19 cellular contexts compared by ENCODE assay signal in genomic region chr3:98555025-98555379, GRCh38. TPM values are rescaled to one million over a fixed set of nuclear protein-coding genes. Genes with fewer than 3 reads are reported as not detected.
DNase-seq lines count a peak whose midpoint lies in the region; ATAC-seq lines count a peak whose summit lies in the region.
"Had no signal": no experiment of that assay in that cellular context is flagged by ENCODE, and none has a peak within 500 bp of the region (broad histone marks: within the 10 kb centered on the region; RNA-seq: fewer than 3 reads in every experiment).

No MANE protein-coding gene starts in this region.

- peak overlapping the region in 2 of 4 donors; percentile 12 to 67 for H3K4me3 Mint-ChIP-seq in CD4-positive, CD25-positive, alpha-beta regulatory T cell
- H3K4me3 Mint-ChIP-seq: neural crest cell had no signal

- no peaks in the 10 kb centered on the region for H3K9me3 ChIP-seq in CD4-positive, CD25-positive, alpha-beta regulatory T cell (ENCODE audit: control insufficient read depth in 2 of 2, low read length in 2 of 2)
- no peaks in the 10 kb centered on the region for H3K9me3 ChIP-seq in SJSA1 (replicated peaks)
- H3K9me3 ChIP-seq: SJCRH30 had no signal

- H3K27ac Mint-ChIP-seq in CD4-positive, CD25-positive, alpha-beta regulatory T cell: peak overlapping the region; percentile 32 to 86 (median 79)

- H3K36me3 ChIP-seq in CD4-positive, CD25-positive, alpha-beta regulatory T cell (ENCODE audit: control insufficient read depth, insufficient read depth, low read length): no peaks in the 10 kb centered on the region
- H3K36me3 ChIP-seq in SJSA1: no peaks in the 10 kb centered on the region
- H3K36me3 ChIP-seq: SJCRH30 had no signal

- no peak for DNase-seq in CD4-positive, CD25-positive, alpha-beta regulatory T cell
- no peak for DNase-seq in SJSA1 (ENCODE audit: low read depth in 1 of 2, low spot score in 2 of 2)
- peak; percentile 37 for DNase-seq in astrocyte of the hippocampus (ENCODE audit: low read depth, low spot score)
- no peak for DNase-seq in activated effector memory CD4-positive, alpha-beta T cell treated with Interleukin-2 at 50 U/mL for 16 hours
- DNase-seq in posterior cingulate gyrus: no peak
- DNase-seq: activated CD8-positive, alpha-beta memory T cell treated with anti-CD3 and anti-CD28 coated beads for 24 hours; caudate nucleus; effector CD8-positive, alpha-beta T cell; GDM1; NCI-H187; NCI-H446 treated with DMSO at 0.1 percent for 48 hours; SJCRH30; stimulated activated CD4-positive, alpha-beta T cell treated with anti-CD3 and anti-CD28 coated beads, Interleukin-15, amount 100 ng/mL, for 24 hours had no signal

- peaks cover 45 to 50% (median 48%) of the 10 kb centered on the region in 4 donors for H3K4me1 Mint-ChIP-seq in CD4-positive, CD25-positive, alpha-beta regulatory T cell
- H3K4me1 Mint-ChIP-seq: neural crest cell had no signal

- H3K27ac ChIP-seq in CD4-positive, CD25-positive, alpha-beta regulatory T cell (ENCODE audit: insufficient read depth, low read length, poor library complexity, severe bottlenecking): peak overlapping the region; percentile 90
- H3K27ac ChIP-seq in SJSA1: peak overlapping the region; percentile 98
- H3K27ac ChIP-seq: SJCRH30 had no signal

- no peaks in the 10 kb centered on the region for H3K27me3 ChIP-seq in CD4-positive, CD25-positive, alpha-beta regulatory T cell (ENCODE audit: control insufficient read depth, insufficient read depth, low read length)
- no peaks in the 10 kb centered on the region for H3K27me3 ChIP-seq in SJSA1 (replicated peaks)

- ATAC-seq in CD4-positive, CD25-positive, alpha-beta regulatory T cell (ENCODE audit: low read depth in 2 of 2): no peak
- no peak for ATAC-seq in HG02970 (IDR thresholded peaks at IDR 0.05; ENCODE audit: low FRiP score, unreplicated experiment)

- H3K4me3 ChIP-seq in CD4-positive, CD25-positive, alpha-beta regulatory T cell (ENCODE audit: low read depth, low read length): peak overlapping the region; percentile 65
- H3K4me3 ChIP-seq in GM08714 (ENCODE audit: low read length) (peak overlapping the region; percentile 70), SJSA1 (peak overlapping the region; percentile 31)
- H3K4me3 ChIP-seq: SJCRH30 had no signal

- peaks cover 0 to 5% (median 0%) of the 10 kb centered on the region in 7 donors for H3K9me3 Mint-ChIP-seq in CD4-positive, CD25-positive, alpha-beta regulatory T cell
- H3K9me3 Mint-ChIP-seq: neural crest cell had no signal

- intact Hi-C loops in posterior cingulate gyrus (cut with DNase I): no loop called here

- H3K36me3 Mint-ChIP-seq in CD4-positive, CD25-positive, alpha-beta regulatory T cell: no peaks in the 10 kb centered on the region

- peaks cover 5% of the 10 kb centered on the region for H3K27me3 Mint-ChIP-seq in CD4-positive, CD25-positive, alpha-beta regulatory T cell

- peaks cover 28% of the 10 kb centered on the region for H3K4me1 ChIP-seq in CD4-positive, CD25-positive, alpha-beta regulatory T cell (ENCODE audit: control insufficient read depth, insufficient read depth, low read length, poor library complexity, severe bottlenecking)
- H3K4me1 ChIP-seq in SJSA1 (replicated peaks): peaks cover 38% of the 10 kb centered on the region
- H3K4me1 ChIP-seq: SJCRH30 had no signal

RNA-seq across cellular contexts. Expression of gene GPR15, which starts 23.2 kb away (rescaled TPM):
- total RNA-seq in CD4-positive, CD25-positive, alpha-beta regulatory T cell: 5.7 TPM
- polyA plus RNA-seq in CD4-positive, CD25-positive, alpha-beta regulatory T cell: 10 to 100 TPM in 2 of 4 donors, 1 to 10 TPM in 2; 8.6 to 72.4 (median 9.8) TPM
- not detected in 2 replicates for total RNA-seq in SJSA1 (2014; rRNA removed; shearing (Covaris generic))
- total RNA-seq: neural crest cell, SJCRH30 had no signal
- polyA plus RNA-seq: keratinocyte had no signal

RNA-seq across cellular contexts. Expression of gene CLDND1, which starts 32.3 kb away (rescaled TPM):
- total RNA-seq in CD4-positive, CD25-positive, alpha-beta regulatory T cell: 266 TPM
- 100 to 1,000 TPM; 193 to 320 (median 249) TPM for polyA plus RNA-seq in CD4-positive, CD25-positive, alpha-beta regulatory T cell
- total RNA-seq in SJSA1 (2014; rRNA removed; shearing (Covaris generic)): 139 and 213 TPM in 2 replicates

RNA-seq across cellular contexts. Expression of gene CPOX, which starts 38.4 kb away (rescaled TPM):
- 22.8 TPM for total RNA-seq in CD4-positive, CD25-positive, alpha-beta regulatory T cell
- 1 to 10 TPM; 7.1 to 9.5 (median 7.2) TPM for polyA plus RNA-seq in CD4-positive, CD25-positive, alpha-beta regulatory T cell
- total RNA-seq in SJSA1 (2014; rRNA removed; shearing (Covaris generic)): 38.5 and 46.6 TPM in 2 replicates

RNA-seq across cellular contexts. Expression of gene OR5K2, which starts 57.5 kb away (rescaled TPM):
- not detected for total RNA-seq in CD4-positive, CD25-positive, alpha-beta regulatory T cell
- polyA plus RNA-seq in CD4-positive, CD25-positive, alpha-beta regulatory T cell: not detected
- not detected in 2 replicates for total RNA-seq in SJSA1 (2014; rRNA removed; shearing (Covaris generic))
- total RNA-seq: neural crest cell, subcutaneous adipose tissue had no signal
- polyA plus RNA-seq: adipose tissue, keratinocyte had no signal
